Comparison of ENCODE assay signal across 1 cellular context in genomic region chrX:155132110-155132509, GRCh38.
TF ChIP-seq lines count a peak whose summit lies in the region.

No MANE protein-coding gene starts in this region.

TF ChIP-seq in GM23338, 12 proteins besides CTCF, POLR2A, EP300 and RAD21 (continued from another document):
- TF ChIP-seq REST (IDR thresholded peaks at IDR 0.05; ENCODE audit: unreplicated experiment) (no peak), EZH2 (IDR thresholded peaks at IDR 0.05; ENCODE audit: low read depth, unreplicated experiment) (no peak), ZNF462 (CRISPR knock-in tag; IDR thresholded peaks at IDR 0.05) (no peak), STAT1 (IDR thresholded peaks at IDR 0.05; ENCODE audit: unreplicated experiment) (no peak), ETS1 (IDR thresholded peaks at IDR 0.05) (no peak), NANOG (IDR thresholded peaks at IDR 0.05; ENCODE audit: borderline replicate concordance) (no peak), ZNF114 (CRISPR knock-in tag; IDR thresholded peaks at IDR 0.05) (no peak), POLR2AphosphoS5 (IDR thresholded peaks at IDR 0.05; ENCODE audit: low read depth) (no peak), ZNF331 (CRISPR knock-in tag; IDR thresholded peaks at IDR 0.05; ENCODE audit: low read depth) (no peak), EZH2phosphoT487 (IDR thresholded peaks at IDR 0.05; ENCODE audit: unreplicated experiment) (no peak), CREB1 (CRISPR knock-in tag; IDR thresholded peaks at IDR 0.05; ENCODE audit: low read depth) (no peak)
